In genomic region chr7:129793506-129794310, GRCh38 we compare ENCODE assay signal across 19 cellular contexts.
"Had no signal": no experiment of that assay in that cellular context is flagged by ENCODE, and none has a peak within 500 bp of the region (broad histone marks: within the 10 kb centered on the region; RNA-seq: fewer than 3 reads in every experiment).

No MANE protein-coding gene starts in this region.

- H3K9me3 Mint-ChIP-seq: activated CD4-positive, alpha-beta T cell treated with anti-CD3 and anti-CD28 coated beads, Interleukin-2, amount 10 ng/mL, durations not matched to agents 7 days and 5 days; activated T-cell treated with anti-CD3 and anti-CD28 coated beads, Interleukin-2, amount 50 U/mL, for 72 hours; mesothelial cell of epicardium; neural crest cell had no signal

- H2AFZ ChIP-seq: parathyroid adenoma had no signal

- H3K36me3 ChIP-seq: tibial nerve, uterus had no signal

- H3K27me3 ChIP-seq: uterus had no signal

- H3K79me2 ChIP-seq: parathyroid adenoma had no signal

- H3K4me1 ChIP-seq: parathyroid adenoma, tibial nerve, uterus had no signal

- H3K27ac Mint-ChIP-seq: activated CD4-positive, alpha-beta T cell treated with anti-CD3 and anti-CD28 coated beads, Interleukin-2, amount 10 ng/mL, durations not matched to agents 7 days and 5 days; activated naive CD8-positive, alpha-beta T cell; activated T-cell treated with anti-CD3 and anti-CD28 coated beads, Interleukin-2, amount 50 U/mL, for 72 hours; brain; mesothelial cell of epicardium had no signal

- H3K9me3 ChIP-seq: tibial nerve, uterus had no signal

- H3K4me3 Mint-ChIP-seq: activated CD4-positive, alpha-beta T cell treated with anti-CD3 and anti-CD28 coated beads, Interleukin-2, amount 10 ng/mL, durations not matched to agents 7 days and 5 days; activated naive CD8-positive, alpha-beta T cell; activated T-cell treated with anti-CD3 and anti-CD28 coated beads, Interleukin-2, amount 50 U/mL, for 72 hours; brain; mesothelial cell of epicardium; neural crest cell had no signal

- H3K4me3 ChIP-seq: lung, tibial nerve, uterus had no signal

- DNase-seq: activated CD4-positive, alpha-beta T cell treated with anti-CD3 and anti-CD28 coated beads, Interleukin-2, amount 10 ng/mL, durations not matched to agents 7 days and 5 days; activated CD8-positive, alpha-beta memory T cell treated with anti-CD3 and anti-CD28 coated beads, Interleukin-2, amount 50 U/mL, for 48 hours; activated gamma-delta T cell; activated T-cell treated with anti-CD3 and anti-CD28 coated beads, Interleukin-2, amount 50 U/mL, for 72 hours; effector memory CD4-positive, alpha-beta T cell; foreskin melanocyte; left colon; retina; stimulated activated CD4-positive, alpha-beta T cell treated with anti-CD3 and anti-CD28 coated beads, Interleukin-2, amount 100 ng/mL, for 48 hours; stimulated activated naive CD4-positive, alpha-beta T cell; uterus had no signal

- H3K27ac ChIP-seq: epithelial cell of prostate, parathyroid adenoma, tibial nerve, uterus had no signal

- H3K36me3 Mint-ChIP-seq: activated naive CD8-positive, alpha-beta T cell; brain; mesothelial cell of epicardium had no signal

- H3K4me1 Mint-ChIP-seq: activated CD4-positive, alpha-beta T cell treated with anti-CD3 and anti-CD28 coated beads, Interleukin-2, amount 10 ng/mL, durations not matched to agents 7 days and 5 days; neural crest cell had no signal
